ENCODE assay signal across 8 cellular contexts in the genomic region with DNA sequence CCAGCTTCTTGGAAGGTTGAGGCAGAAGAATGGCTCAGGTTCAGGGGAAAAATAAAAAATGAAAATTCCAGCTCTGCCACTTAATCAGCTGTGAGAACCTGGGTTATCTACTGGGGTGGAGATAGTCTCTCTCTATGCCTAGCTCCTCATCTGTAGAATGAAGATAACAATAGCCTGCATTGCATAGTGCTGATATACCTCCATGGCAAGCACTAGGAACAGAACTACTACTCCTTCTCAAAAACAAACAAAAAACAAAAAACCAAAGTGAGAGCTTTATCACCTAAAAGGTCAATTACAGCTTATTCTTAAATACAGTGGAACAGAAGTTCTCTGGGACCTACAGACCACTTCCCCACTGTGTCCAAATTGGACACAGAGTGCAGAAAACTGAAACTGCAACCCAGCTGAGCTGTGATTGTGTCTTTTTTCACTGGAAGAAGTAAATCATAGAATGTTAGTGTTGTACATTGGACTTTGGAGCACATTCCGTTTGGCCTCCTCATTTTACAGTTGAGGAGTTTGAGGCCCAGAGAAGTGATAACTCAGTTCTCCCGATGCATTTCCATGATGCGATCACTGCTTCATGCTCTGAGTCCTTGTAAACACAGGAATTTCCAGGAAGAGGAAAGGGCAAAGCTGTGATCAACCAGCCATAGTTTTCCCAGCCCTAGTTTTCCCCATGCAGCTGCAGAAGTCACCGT. TPM values are rescaled to one million over a fixed set of nuclear protein-coding genes. Genes with fewer than 3 reads are reported as not detected.
DNase-seq lines count a peak whose midpoint lies in the region; ATAC-seq and TF ChIP-seq lines count a peak whose summit lies in the region.

No MANE protein-coding gene starts in this region.

- no peak overlapping the region for H3K4me3 ChIP-seq in SU-DHL-6 (ENCODE audit: insufficient read depth, low read length, poor library complexity, severe bottlenecking)

- H3K9me2 ChIP-seq in SU-DHL-6 (replicated peaks; ENCODE audit: insufficient read depth, low read length): no peaks in the 10 kb centered on the region

- H3K79me2 ChIP-seq in SU-DHL-6 (ENCODE audit: insufficient read depth, low read length): no peaks in the 10 kb centered on the region

- H3K4me1 Mint-ChIP-seq in activated naive CD4-positive, alpha-beta T cell treated with anti-CD3 and anti-CD28 coated beads for 36 hours (ENCODE audit: low read depth): peaks cover 7% of the 10 kb centered on the region

- H3K36me3 ChIP-seq in SU-DHL-6 (ENCODE audit: low read length): 0 out of 2 replicates have a peak, but pooled peaks cover 4% of the 10 kb centered on the region

- CTCF ChIA-PET in activated naive CD4-positive, alpha-beta T cell treated with anti-CD3 and anti-CD28 coated beads for 36 hours (lab: Charles Lee): interaction anchor here (0.6 to 3.3 kb wide), 42 partner anchors 9 to 777 kb away, joined by 3 to 27 read pairs (median 3); a partner anchor contains a TSS

- no peak overlapping the region for H3K4me3 Mint-ChIP-seq in activated naive CD4-positive, alpha-beta T cell treated with anti-CD3 and anti-CD28 coated beads for 36 hours

- no peaks in the 10 kb centered on the region for H3K9me3 ChIP-seq in SU-DHL-6 (ENCODE audit: insufficient read depth, low read length)

- in situ Hi-C loops in ACHN (cut with HindIII; ENCODE audit: low pct_ligation_motif_present, low pct_unique_long_range_greater_than_20kb, low sequenced_read_pairs): no loop called here

- H3F3A ChIP-seq in SU-DHL-6 (ENCODE audit: insufficient read depth): no peaks in the 10 kb centered on the region

- H3K36me3 Mint-ChIP-seq in activated naive CD4-positive, alpha-beta T cell treated with anti-CD3 and anti-CD28 coated beads for 36 hours (ENCODE audit: low read depth): peaks cover 10% of the 10 kb centered on the region

- intact Hi-C loops in posterior vena cava (cut with DNase I): loop anchor here (2.0 to 10.0 kb wide), 3 partner anchors 64 to 692 kb away; no protein-coding TSS in a partner anchor
- intact Hi-C loops in activated naive CD4-positive, alpha-beta T cell treated with anti-CD3 and anti-CD28 coated beads for 36 hours (cut with micrococcal nuclease): loop anchor here (1.0 to 2.0 kb wide), 7 partner anchors 90 to 776 kb away; no protein-coding TSS in a partner anchor

- no peaks in the 10 kb centered on the region for H3K27me3 Mint-ChIP-seq in activated naive CD4-positive, alpha-beta T cell treated with anti-CD3 and anti-CD28 coated beads for 36 hours (ENCODE audit: low read depth)

- peak overlapping the region; percentile 41 for H3K4me2 ChIP-seq in SU-DHL-6 (ENCODE audit: low read depth, low read length, poor library complexity, severe bottlenecking)

- no peaks in the 10 kb centered on the region for H3K27me3 ChIP-seq in SU-DHL-6 (ENCODE audit: low read length)

- no peaks in the 10 kb centered on the region for H4K20me1 ChIP-seq in SU-DHL-6 (ENCODE audit: low read depth, low read length)

- H3K9ac ChIP-seq in SU-DHL-6 (ENCODE audit: low read length): no peak overlapping the region

- TF ChIP-seq CTCF in SU-DHL-6 (IDR thresholded peaks at IDR 0.05; ENCODE audit: insufficient read depth, low read length, poor library complexity, severe bottlenecking): no peak

- H3K27ac ChIP-seq in SU-DHL-6 (ENCODE audit: low read depth, low read length): no peak overlapping the region

- H3K9me3 Mint-ChIP-seq in activated naive CD4-positive, alpha-beta T cell treated with anti-CD3 and anti-CD28 coated beads for 36 hours: peaks cover 3% of the 10 kb centered on the region

- DNase-seq in ACHN (peak; percentile 31), kidney tubule cell (ENCODE audit: low spot score) (peak; percentile 92), posterior vena cava (ENCODE audit: low spot score) (no peak), islet precursor cell (no peak)
- DNase-seq in activated naive CD4-positive, alpha-beta T cell treated with anti-CD3 and anti-CD28 coated beads for 36 hours: no peak

- peak; percentile 26 for ATAC-seq in GM21360 (IDR thresholded peaks at IDR 0.05; ENCODE audit: unreplicated experiment)
- ATAC-seq in HG03521 (IDR thresholded peaks at IDR 0.05; ENCODE audit: unreplicated experiment): no peak

- H3K27ac Mint-ChIP-seq in activated naive CD4-positive, alpha-beta T cell treated with anti-CD3 and anti-CD28 coated beads for 36 hours: no peak overlapping the region

- peak overlapping the region; percentile 64 for H2AFZ ChIP-seq in SU-DHL-6 (ENCODE audit: low read depth, low read length, severe bottlenecking)

RNA-seq across cellular contexts. Expression of a gene that starts 23.3 kb away (rescaled TPM):
- total RNA-seq in posterior vena cava: under 1 TPM; 0.65 to 0.71 TPM
- 10 to 100 TPM; 19.2 to 22.1 TPM for total RNA-seq in activated naive CD4-positive, alpha-beta T cell treated with anti-CD3 and anti-CD28 coated beads for 36 hours

Comparison
In these comparisons a context has a peak if more than half of its experiments do, and no peak if none do; other contexts are left out.
1. DNase-seq: peak in ACHN (single experiment) and kidney tubule cell (single experiment); none in posterior vena cava (single experiment), islet precursor cell (single experiment) and activated naive CD4-positive, alpha-beta T cell treated with anti-CD3 and anti-CD28 coated beads for 36 hours (single experiment).
2. RNA of a gene that starts 23.3 kb away (total RNA-seq): 19.2 to 22.1 TPM in activated naive CD4-positive, alpha-beta T cell treated with anti-CD3 and anti-CD28 coated beads for 36 hours; 0.65 to 0.71 TPM in posterior vena cava; every median in the first group is over 10 times any median in the second.